34 cellular contexts compared by ENCODE assay signal in the genomic region with DNA sequence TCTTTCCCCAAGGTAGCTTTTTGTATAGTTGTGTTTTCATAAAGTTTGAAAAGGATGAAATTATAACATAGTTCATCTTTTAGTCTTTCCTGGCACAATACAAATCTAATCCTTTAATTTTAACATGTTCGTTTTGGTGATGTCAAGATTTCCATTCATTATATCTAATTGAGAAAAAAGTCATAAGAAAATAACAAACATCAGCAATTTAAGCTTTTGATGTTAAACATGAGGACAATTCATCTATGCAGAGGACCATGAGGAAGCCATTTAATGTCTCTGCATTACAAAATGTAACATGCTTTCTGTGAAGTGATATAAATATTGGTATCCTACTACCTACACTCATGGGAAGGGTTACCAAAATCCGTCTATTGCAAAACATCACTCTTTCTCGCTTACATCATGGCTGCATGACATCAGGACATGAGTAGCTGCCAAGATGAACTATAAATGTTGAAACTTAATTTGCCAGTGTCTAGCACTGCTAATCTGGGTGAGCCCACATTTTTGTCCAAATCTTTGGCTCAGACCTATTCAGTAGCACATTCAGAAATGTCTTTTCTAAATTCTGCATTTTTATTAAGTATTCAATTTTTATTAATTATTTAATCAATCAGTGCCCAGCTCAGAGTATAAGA. TPM values are rescaled to one million over a fixed set of nuclear protein-coding genes. Genes with fewer than 3 reads are reported as not detected.
DNase-seq lines count a peak whose midpoint lies in the region; ATAC-seq and TF ChIP-seq lines count a peak whose summit lies in the region.
"Had no signal": no experiment of that assay in that cellular context is flagged by ENCODE, and none has a peak within 500 bp of the region (broad histone marks: within the 10 kb centered on the region; RNA-seq: fewer than 3 reads in every experiment).

No MANE protein-coding gene starts in this region.

- CTCF ChIA-PET in HEK293 (lab: Yijun Ruan, JAX) = interaction anchor here (0.8 to 4.8 kb wide), 5 partner anchors 53 to 357 kb away, joined by 3 to 32 read pairs (median 5); no protein-coding TSS in a partner anchor

- H3K9me3 ChIP-seq in HEK293 (ENCODE audit: control insufficient read depth, insufficient read depth, low read depth, low read length) (no peaks in the 10 kb centered on the region), mesenchymal stem cell (ENCODE audit: control insufficient read depth, low read length) (no peaks in the 10 kb centered on the region)
- H3K9me3 ChIP-seq: ascending aorta, Caco-2, neutrophil, SK-N-SH had no signal

- POLR2A ChIA-PET in HEK293 (lab: Yijun Ruan, JAX) = no interaction called here

- H3K4me1 ChIP-seq in HEK293 (ENCODE audit: control insufficient read depth, insufficient read depth, low read length) (no peaks in the 10 kb centered on the region), mesenchymal stem cell (ENCODE audit: control insufficient read depth, insufficient read depth, low read depth, low read length) (peaks cover 2% of the 10 kb centered on the region), foreskin keratinocyte (peaks cover 24% of the 10 kb centered on the region)
- H3K4me1 ChIP-seq: ascending aorta had no signal

- WGBS in mesenchymal stem cell = 100% methylated on average over 2 of the region's 3 CpGs

- H3K79me1 ChIP-seq in mesenchymal stem cell (replicated peaks; ENCODE audit: low read length, poor library complexity, severe bottlenecking) = no peaks in the 10 kb centered on the region

- H3K9ac ChIP-seq in mesenchymal stem cell (ENCODE audit: low read length) = peak overlapping the region; percentile 21
- H3K9ac ChIP-seq: SK-N-SH had no signal

- H3K23ac ChIP-seq in mesenchymal stem cell (ENCODE audit: low read length in 2 of 2) = no peak overlapping the region

- no peaks in the 10 kb centered on the region for H3K36me3 ChIP-seq in HEK293 (ENCODE audit: control insufficient read depth in 2 of 2, insufficient read depth in 1 of 2, low read length in 2 of 2)
- H3K36me3 ChIP-seq in mesenchymal stem cell (ENCODE audit: control insufficient read depth in 1 of 2, insufficient read depth in 2 of 2, low read depth in 1 of 2, low read length in 2 of 2) = no peaks in the 10 kb centered on the region
- H3K36me3 ChIP-seq: ascending aorta, neutrophil had no signal

- H2BK120ac ChIP-seq in mesenchymal stem cell (ENCODE audit: low read depth, low read length) = no peak overlapping the region

- no peak overlapping the region for H3K4me3 ChIP-seq in HEK293 (ENCODE audit: low read depth, low read length)
- no peak overlapping the region for H3K4me3 ChIP-seq in mesenchymal stem cell (ENCODE audit: insufficient read depth in 1 of 2, low read depth in 1 of 2, low read length in 2 of 2)
- H3K4me3 ChIP-seq: ascending aorta had no signal

- no peak overlapping the region for H4K8ac ChIP-seq in mesenchymal stem cell (ENCODE audit: low read length)

- no peak overlapping the region for H2BK15ac ChIP-seq in mesenchymal stem cell (ENCODE audit: low read depth, poor library complexity, severe bottlenecking)

- H2BK12ac ChIP-seq in mesenchymal stem cell (ENCODE audit: low read length in 2 of 2) = no peak overlapping the region

- no peak overlapping the region for H3K4ac ChIP-seq in mesenchymal stem cell (ENCODE audit: low read depth in 1 of 2, low read length in 2 of 2)

- TF ChIP-seq CTCF in HEK293 (tag by site-specific recombination; IDR thresholded peaks at IDR 0.05) = no peak
- TF ChIP-seq CTCF in foreskin keratinocyte (conservative IDR thresholded peaks at IDR 0.05) = no peak

- H2BK5ac ChIP-seq in mesenchymal stem cell (ENCODE audit: low read depth, low read length, poor library complexity, severe bottlenecking) = no peak overlapping the region

- peak; percentile 23 for ATAC-seq in esophagus mucosa
- no peak for ATAC-seq in GM21423 (IDR thresholded peaks at IDR 0.05; ENCODE audit: unreplicated experiment)
- no peak for ATAC-seq in foreskin keratinocyte
- ATAC-seq: activated CD8-positive, alpha-beta memory T cell treated with anti-CD3 and anti-CD28 coated beads, Interleukin-2, amount 10 ng/mL, durations not matched to agents 7 days and 5 days; effector memory CD8-positive, alpha-beta T cell; naive thymus-derived CD4-positive, alpha-beta T cell; sciatic nerve had no signal

- H3K27me3 ChIP-seq in mesenchymal stem cell (ENCODE audit: control insufficient read depth in 1 of 2, insufficient read depth in 1 of 2, low read length in 2 of 2) (no peaks in the 10 kb centered on the region), foreskin keratinocyte (no peaks in the 10 kb centered on the region)
- H3K27me3 ChIP-seq: ascending aorta, neutrophil had no signal

- H3K4me2 ChIP-seq in mesenchymal stem cell (ENCODE audit: low read length, poor library complexity, severe bottlenecking) = no peak overlapping the region
- H3K4me2 ChIP-seq: SK-N-SH had no signal

- no peak overlapping the region for H2AK5ac ChIP-seq in mesenchymal stem cell (ENCODE audit: low read length, severe bottlenecking)

- DNase-seq in AG20443 (ENCODE audit: low spot score) (peak; percentile 12), mesenchymal stem cell (no peak), foreskin keratinocyte (no peak), NCI-H69 (lab: John Stamatoyannopoulos, UW) (no peak)
- DNase-seq: activated CD4-positive, CD25-positive, alpha-beta regulatory T cell; activated CD8-positive, alpha-beta memory T cell treated with anti-CD3 and anti-CD28 coated beads, Interleukin-2, amount 10 ng/mL, durations not matched to agents 7 days and 5 days; activated gamma-delta T cell treated with Interleukin-2 at 50 U/mL for 16 hours; activated naive CD8-positive, alpha-beta T cell treated with anti-CD3 and anti-CD28 coated beads, Interleukin-2, amount 10 ng/mL, durations not matched to agents 7 days and 5 days; activated T-cell treated with anti-CD3 and anti-CD28 coated beads, Interleukin-2, amount 50 U/mL, for 48 hours; Caco-2; central memory CD4-positive, alpha-beta T cell; cortex of kidney; DMS53; effector memory CD8-positive, alpha-beta T cell; HCEC 1CT; naive thymus-derived CD4-positive, alpha-beta T cell; NCI-H1105 treated with DMSO at 0.1 percent for 48 hours; NCI-H2029; NCI-H524 treated with DMSO at 0.1 percent for 48 hours; NK-92 treated with Interleukin-12 subunit alpha and Interleukin-12 subunit beta, amount 100 ng/mL, for 24 hours; SK-N-SH; stimulated activated CD4-positive, alpha-beta T cell treated with anti-CD3 and anti-CD28 coated beads, Interleukin-4, amount 100 ng/mL, for 4 hours had no signal

- H2AFZ ChIP-seq in mesenchymal stem cell (ENCODE audit: low read depth, low read length) = no peak overlapping the region

- H4K91ac ChIP-seq in mesenchymal stem cell (ENCODE audit: low read length) = no peak overlapping the region

- no peak overlapping the region for H3K18ac ChIP-seq in mesenchymal stem cell (ENCODE audit: low read depth in 1 of 2, low read length in 2 of 2)

- no peak overlapping the region for H3K14ac ChIP-seq in mesenchymal stem cell (ENCODE audit: low read length in 2 of 2)

- H3K27ac ChIP-seq in HEK293 (ENCODE audit: extremely low read depth, low read depth, low read length) (no peak overlapping the region), mesenchymal stem cell (ENCODE audit: low read length, poor library complexity, severe bottlenecking) (no peak overlapping the region), foreskin keratinocyte (no peak overlapping the region)
- H3K27ac ChIP-seq: ascending aorta, C4-2B, neutrophil had no signal

TF ChIP-seq in HEK293, 187 proteins besides CTCF, POLR2A, EP300 and RAD21 (continues in another document):
- TF ChIP-seq ZNF335 (tag by site-specific recombination; conservative IDR thresholded peaks at IDR 0.05) (0 out of 2 replicates have a peak, but pooled peaks have one; percentile 12), ZNF175 (tag by site-specific recombination; IDR thresholded peaks at IDR 0.05) (no peak), ATF2 (tag by site-specific recombination; IDR thresholded peaks at IDR 0.05; ENCODE audit: low read depth) (0 out of 2 replicates have a peak, but pooled peaks have one; percentile 10), ZNF394 (tag by site-specific recombination; IDR thresholded peaks at IDR 0.05; ENCODE audit: borderline replicate concordance) (no peak), BCL11A (tag by site-specific recombination; IDR thresholded peaks at IDR 0.05; ENCODE audit: low read depth) (no peak), ZNF670 (tag by site-specific recombination; IDR thresholded peaks at IDR 0.05; ENCODE audit: low read depth) (no peak), ZNF600 (tag by site-specific recombination; IDR thresholded peaks at IDR 0.05) (no peak), ZNF660 (tag by site-specific recombination; IDR thresholded peaks at IDR 0.05) (peak; percentile 23; the same call in 1 of the 2 replicates)
- TF ChIP-seq, protein P1, sequence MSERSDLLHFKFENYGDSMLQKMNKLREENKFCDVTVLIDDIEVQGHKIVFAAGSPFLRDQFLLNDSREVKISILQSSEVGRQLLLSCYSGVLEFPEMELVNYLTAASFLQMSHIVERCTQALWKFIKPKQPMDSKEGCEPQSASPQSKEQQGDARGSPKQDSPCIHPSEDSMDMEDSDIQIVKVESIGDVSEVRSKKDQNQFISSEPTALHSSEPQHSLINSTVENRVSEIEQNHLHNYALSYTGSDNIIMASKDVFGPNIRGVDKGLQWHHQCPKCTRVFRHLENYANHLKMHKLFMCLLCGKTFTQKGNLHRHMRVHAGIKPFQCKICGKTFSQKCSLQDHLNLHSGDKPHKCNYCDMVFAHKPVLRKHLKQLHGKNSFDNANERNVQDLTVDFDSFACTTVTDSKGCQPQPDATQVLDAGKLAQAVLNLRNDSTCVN (tag by site-specific recombination; optimal IDR thresholded peaks at IDR 0.05) = no peak

RNA-seq across cellular contexts. Expression of gene EPGN, which starts 9.5 kb away (rescaled TPM):
- total RNA-seq in esophagus mucosa = 170 TPM
- polyA plus RNA-seq in mesenchymal stem cell (2013, experiment 1 of 2) = not detected
- polyA plus RNA-seq in mesenchymal stem cell (2013, experiment 2 of 2) = not detected
- 20.0 and 30.6 TPM in 2 replicates for total RNA-seq in foreskin keratinocyte
- 5.1 and 10.7 TPM in 2 replicates for polyA plus RNA-seq in foreskin keratinocyte
- total RNA-seq: activated CD8-positive, alpha-beta memory T cell treated with anti-CD3 and anti-CD28 coated beads, Interleukin-2, amount 10 ng/mL, durations not matched to agents 7 days and 5 days; activated naive CD8-positive, alpha-beta T cell treated with anti-CD3 and anti-CD28 coated beads, Interleukin-2, amount 10 ng/mL, durations not matched to agents 7 days and 5 days; ascending aorta; Caco-2; G401; posterior vena cava; T-helper 1 cell treated with Interleukin-12 subunit alpha and Interleukin-12 subunit beta and Interleukin-4 antibody, amounts not matched to agents 30 ng/mL and 1 ng/mL, for 36 hours had no signal
- polyA plus RNA-seq: IgD-negative memory B cell, liver had no signal

RNA-seq across cellular contexts. Expression of gene EREG, which starts 47.2 kb away (rescaled TPM):
- total RNA-seq in esophagus mucosa (46.5 TPM), foreskin keratinocyte (23.7 and 29.1 TPM in 2 replicates)
- polyA plus RNA-seq in mesenchymal stem cell (2013, experiment 1 of 2) = 3.8 TPM
- polyA plus RNA-seq in mesenchymal stem cell (2013, experiment 2 of 2) = 4.0 TPM
- 6.2 and 6.3 TPM in 2 replicates for polyA plus RNA-seq in foreskin keratinocyte
- total RNA-seq: activated CD8-positive, alpha-beta memory T cell treated with anti-CD3 and anti-CD28 coated beads, Interleukin-2, amount 10 ng/mL, durations not matched to agents 7 days and 5 days; activated naive CD8-positive, alpha-beta T cell treated with anti-CD3 and anti-CD28 coated beads, Interleukin-2, amount 10 ng/mL, durations not matched to agents 7 days and 5 days; ascending aorta; G401; T-helper 1 cell treated with Interleukin-12 subunit alpha and Interleukin-12 subunit beta and Interleukin-4 antibody, amounts not matched to agents 30 ng/mL and 1 ng/mL, for 36 hours had no signal
- polyA plus RNA-seq: IgD-negative memory B cell; liver; naive thymus-derived CD4-positive, alpha-beta T cell; SK-N-SH had no signal
